In the genomic region with DNA sequence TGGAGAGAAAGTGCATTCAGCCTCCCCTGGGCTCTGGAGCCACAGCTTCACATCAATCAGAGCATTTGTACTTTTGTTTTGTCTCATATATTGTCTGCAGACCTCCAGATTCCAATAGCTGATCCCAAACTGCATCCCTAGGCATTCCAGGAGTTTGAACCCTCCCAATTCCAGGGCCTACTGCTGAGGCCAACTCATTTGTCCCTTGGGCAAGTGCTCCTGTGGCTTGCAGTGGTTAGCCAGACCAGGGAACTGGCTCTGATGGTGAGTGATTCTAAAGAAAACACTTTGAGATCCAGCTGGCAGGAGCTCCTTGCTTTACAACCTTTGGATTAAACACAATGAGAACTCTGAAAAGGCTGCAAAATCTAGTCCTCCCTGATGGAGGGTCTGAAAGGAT, we compare ENCODE assay signal across 18 cellular contexts.
DNase-seq lines count a peak whose midpoint lies in the region; ATAC-seq and TF ChIP-seq lines count a peak whose summit lies in the region.
"Had no signal": no experiment of that assay in that cellular context is flagged by ENCODE, and none has a peak within 500 bp of the region (broad histone marks: within the 10 kb centered on the region; RNA-seq: fewer than 3 reads in every experiment).

No MANE protein-coding gene starts in this region.

- no peak for TF ChIP-seq POLR2A in prostate gland (IDR thresholded peaks at IDR 0.05)

- no peak overlapping the region for H3K27ac ChIP-seq in right cardiac atrium (ENCODE audit: low read length)
- H3K27ac ChIP-seq in prostate gland = no peak overlapping the region
- H3K27ac ChIP-seq: HL-60 had no signal

- intact Hi-C loops in right cardiac atrium (cut with DNase I) (no loop called here), cardiac septum (cut with DNase I) (no loop called here), left colon (cut with DNase I, micrococcal nuclease) (no loop called here), prostate gland (cut with DNase I) (no loop called here)

- TF ChIP-seq CTCF in astrocyte of the cerebellum (IDR thresholded peaks at IDR 0.05; ENCODE audit: low read depth, low read length, missing control alignments) = no peak
- TF ChIP-seq CTCF in prostate gland (IDR thresholded peaks at IDR 0.05) = no peak

- H3K4me3 ChIP-seq in right cardiac atrium (ENCODE audit: low read length) = no peak overlapping the region
- H3K4me3 ChIP-seq in astrocyte of the cerebellum (ENCODE audit: low read depth, low read length) = no peak overlapping the region
- H3K4me3 ChIP-seq in prostate gland = no peak overlapping the region

- in situ Hi-C loops in astrocyte of the cerebellum (cut with HindIII; ENCODE audit: low sequenced_read_pairs) = loop anchor here (25.0 kb wide), 1 partner anchor 767 kb away; no protein-coding TSS in a partner anchor
- in situ Hi-C loops in G401 (cut with HindIII; ENCODE audit: low sequenced_read_pairs) = no loop called here

- H3K9me3 ChIP-seq in right cardiac atrium (ENCODE audit: control insufficient read depth, low read length) (no peaks in the 10 kb centered on the region), prostate gland (no peaks in the 10 kb centered on the region)

- H3K27me3 ChIP-seq in right cardiac atrium (ENCODE audit: control insufficient read depth, insufficient read depth) = no peaks in the 10 kb centered on the region
- H3K27me3 ChIP-seq in prostate gland (replicated peaks; ENCODE audit: insufficient read depth) = no peaks in the 10 kb centered on the region

- ATAC-seq in right cardiac atrium = peak in 1 of 2 donors; percentile 59
- ATAC-seq in left colon = no peak
- no peak for ATAC-seq in HG02763 (IDR thresholded peaks at IDR 0.05; ENCODE audit: unreplicated experiment)

- H3K4me1 ChIP-seq in right cardiac atrium (ENCODE audit: control insufficient read depth, insufficient read depth, low read length) = no peaks in the 10 kb centered on the region
- no peaks in the 10 kb centered on the region for H3K4me1 ChIP-seq in prostate gland (replicated peaks)

- no peaks in the 10 kb centered on the region for H3K36me3 ChIP-seq in prostate gland

- DNase-seq in right cardiac atrium (peak in 2 of 3 donors; percentile 17 to 59), cardiac septum (ENCODE audit: low spot score) (no peak), astrocyte of the cerebellum (ENCODE audit: low read depth) (peak; percentile 90), myocyte (ENCODE audit: low read depth) (peak; percentile 35), left colon (no peak), G401 (ENCODE audit: low spot score) (no peak), prostate gland (ENCODE audit: low spot score) (no peak)
- DNase-seq: DMS 273 treated with DMSO at 0.1 percent for 48 hours; GF-D8; NCI-H1930; NCI-H2171; NCI-H446; NCI-H69; NK-92 treated with Interleukin-12 subunit alpha and Interleukin-12 subunit beta, amount 100 ng/mL, for 24 hours; OCI-M1; RPMI8226 had no signal

Comparison
In these comparisons a context has a peak if more than half of its experiments do, and no peak if none do; other contexts are left out.
1. DNase-seq: peak in right cardiac atrium (2 of 3), astrocyte of the cerebellum (single experiment) and myocyte (single experiment); none in cardiac septum (single experiment), left colon (0 of 2), G401 (single experiment) and prostate gland (single experiment).